ENCODE assay signal across 21 cellular contexts in genomic region chr6:168206186-168206585, GRCh38.
DNase-seq lines count a peak whose midpoint lies in the region; FAIRE-seq and TF ChIP-seq lines count a peak whose summit lies in the region.
"Had no signal": no experiment of that assay in that cellular context is flagged by ENCODE, and none has a peak within 500 bp of the region (broad histone marks: within the 10 kb centered on the region; RNA-seq: fewer than 3 reads in every experiment).

No MANE protein-coding gene starts in this region.

- peak overlapping the region; percentile 70 for H3K27ac Mint-ChIP-seq in type B pancreatic cell
- H3K27ac Mint-ChIP-seq: CD14-positive monocyte had no signal

- in situ Hi-C loops in Caki2 (cut with HindIII; ENCODE audit: low pct_unique_long_range_greater_than_20kb, low sequenced_read_pairs) = no loop called here

- H3K36me3 Mint-ChIP-seq in type B pancreatic cell = peaks cover 4% of the 10 kb centered on the region
- H3K36me3 Mint-ChIP-seq: CD14-positive monocyte had no signal

- intact Hi-C loops in stomach (cut with DNase I; ENCODE audit: low total_unique reads) = no loop called here

- 54 to 65% methylated on average over 8 of the region's 8 CpGs for WGBS in esophagus, 2 donors
- WGBS in stomach, 5 donors = 80 to 86% (median 82%) methylated on average over 8 of the region's 8 CpGs

- peak overlapping the region; percentile 86 to 90 for H3K27ac ChIP-seq in esophagus (ENCODE audit: low read depth in 2 of 2, low read length in 1 of 2)
- H3K27ac ChIP-seq in stomach = no peak overlapping the region
- H3K27ac ChIP-seq: RWPE1, SJSA1 had no signal

- H3K9me3 ChIP-seq in esophagus (ENCODE audit: control insufficient read depth in 2 of 2, insufficient read depth in 1 of 2, low read depth in 1 of 2, low read length in 1 of 2) = no peaks in the 10 kb centered on the region
- no peaks in the 10 kb centered on the region for H3K9me3 ChIP-seq in stomach
- H3K9me3 ChIP-seq: SJSA1 had no signal

- DNase-seq in Caki2 (ENCODE audit: low read depth) (peak; percentile 90), mesenteric fat pad (ENCODE audit: low spot score) (peak; percentile 77), type B pancreatic cell (ENCODE audit: extremely low spot score, unreplicated experiment) (no peak), HTR-8/SVneo (ENCODE audit: insufficient read length, low spot score) (no peak), DMS 273 treated with DMSO at 0.1 percent for 48 hours (lab: John Stamatoyannopoulos, UW) (no peak), stomach (no peak)
- DNase-seq: COR-L47; DMS79 treated with DMSO at 0.1 percent for 48 hours; HCEC 1CT; NCI-H1436 treated with DMSO at 0.1 percent for 48 hours; NCI-H2081 treated with DMSO at 0.1 percent for 48 hours; NCI-H2227 treated with DMSO at 0.1 percent for 48 hours; NCI-H526; NK-92 treated with Interleukin-12 subunit alpha and Interleukin-12 subunit beta, amount 100 ng/mL, for 24 hours had no signal

- FAIRE-seq in HTR-8/SVneo (lab: Jason Lieb, UNC) = no peak
- FAIRE-seq: G401.6, GM12891, GM19239 had no signal

- no peaks in the 10 kb centered on the region for H3K36me3 ChIP-seq in esophagus (ENCODE audit: control insufficient read depth in 2 of 2, insufficient read depth in 2 of 2, low read length in 1 of 2)
- H3K36me3 ChIP-seq in stomach = no peaks in the 10 kb centered on the region
- H3K36me3 ChIP-seq: SJSA1 had no signal

- TF ChIP-seq CTCF in type B pancreatic cell (conservative IDR thresholded peaks at IDR 0.05) (no peak), stomach (IDR thresholded peaks at IDR 0.05) (no peak)

- H3K4me1 ChIP-seq in esophagus (ENCODE audit: control insufficient read depth in 2 of 2, insufficient read depth in 2 of 2, low read length in 1 of 2) (peaks cover 2 to 7% of the 10 kb centered on the region in 2 donors), stomach (no peaks in the 10 kb centered on the region)
- H3K4me1 ChIP-seq: SJSA1 had no signal

- no peak overlapping the region for H3K4me3 ChIP-seq in esophagus (ENCODE audit: low read depth in 1 of 2, low read length in 2 of 2)
- no peak overlapping the region for H3K4me3 ChIP-seq in stomach
- H3K4me3 ChIP-seq: SJSA1 had no signal

- no peaks in the 10 kb centered on the region for H3K27me3 Mint-ChIP-seq in type B pancreatic cell

- no peak for TF ChIP-seq EP300 in stomach (IDR thresholded peaks at IDR 0.05)

- H3K4me3 Mint-ChIP-seq in type B pancreatic cell = no peak overlapping the region
- H3K4me3 Mint-ChIP-seq: CD14-positive monocyte had no signal

- peaks cover 40% of the 10 kb centered on the region for H3K4me1 Mint-ChIP-seq in type B pancreatic cell (ENCODE audit: unreplicated experiment)
- H3K4me1 Mint-ChIP-seq: CD14-positive monocyte had no signal

- no peak for TF ChIP-seq POLR2A in stomach (IDR thresholded peaks at IDR 0.05)

- H3K27me3 ChIP-seq in esophagus (ENCODE audit: control insufficient read depth in 1 of 2, insufficient read depth in 2 of 2, low read length in 2 of 2) = no peaks in the 10 kb centered on the region
- H3K27me3 ChIP-seq in stomach = no peaks in the 10 kb centered on the region
- H3K27me3 ChIP-seq: SJSA1 had no signal

- peaks cover 15% of the 10 kb centered on the region for H3K9me3 Mint-ChIP-seq in type B pancreatic cell

Comparison
In these comparisons a context has a peak if more than half of its experiments do, and no peak if none do; other contexts are left out.
1. DNase-seq: peak in Caki2 (single experiment) and mesenteric fat pad (single experiment); none in type B pancreatic cell (single experiment), HTR-8/SVneo (single experiment), DMS 273 treated with DMSO at 0.1 percent for 48 hours (single experiment) and stomach (single experiment).
2. H3K27ac ChIP-seq: peak in esophagus (2 of 2); none in stomach (0 of 5).